Comparison of ENCODE assay signal across 30 cellular contexts in genomic region chr10:122326385-122326784, GRCh38. TPM values are rescaled to one million over a fixed set of nuclear protein-coding genes. Genes with fewer than 3 reads are reported as not detected.
DNase-seq lines count a peak whose midpoint lies in the region; ATAC-seq and TF ChIP-seq lines count a peak whose summit lies in the region.
"Had no signal": no experiment of that assay in that cellular context is flagged by ENCODE, and none has a peak within 500 bp of the region (broad histone marks: within the 10 kb centered on the region; RNA-seq: fewer than 3 reads in every experiment).

No MANE protein-coding gene starts in this region.

- intact Hi-C loops in activated T-helper 1 cell treated with anti-CD3 and anti-CD28 coated beads, Interleukin-12 subunit alpha, Interleukin-12 subunit beta, Interleukin-2, Interleukin-4 antibody, amounts not matched to agents 30 ng/mL and 10 ng/mL and 1 ng/mL, durations not matched to agents 14 hours and 24 hours and 36 hours (cut with micrococcal nuclease): no loop called here

- peak; percentile 43 for DNase-seq in GM13976 (ENCODE audit: low spot score)
- DNase-seq in MV-4-11 (lab: John Stamatoyannopoulos, UW): peak; percentile 35
- no peak for DNase-seq in naive B cell
- DNase-seq in GM13977 (ENCODE audit: low spot score): no peak
- no peak for DNase-seq in activated T-helper 1 cell treated with anti-CD3 and anti-CD28 coated beads, Interleukin-12 subunit alpha, Interleukin-12 subunit beta, Interleukin-2, Interleukin-4 antibody, amounts not matched to agents 30 ng/mL and 10 ng/mL and 1 ng/mL, durations not matched to agents 14 hours and 24 hours and 36 hours (ENCODE audit: low spot score)
- no peak for DNase-seq in A172 (ENCODE audit: low spot score)
- DNase-seq: activated CD4-positive, alpha-beta memory T cell treated with anti-CD3 and anti-CD28 coated beads, Interleukin-2, amount 10 ng/mL, durations not matched to agents 7 days and 5 days; activated effector memory CD4-positive, alpha-beta T cell treated with anti-CD3 and anti-CD28 coated beads, Interleukin-2, amount 50 U/mL, for 16 hours; activated naive CD8-positive, alpha-beta T cell treated with anti-CD3 and anti-CD28 coated beads, Interleukin-2, amount 10 ng/mL, durations not matched to agents 7 days and 5 days; activated T-cell treated with anti-CD3 and anti-CD28 coated beads for 4 hours; BE2C; central memory CD4-positive, alpha-beta T cell; GDM1; H7; mammary epithelial cell; MG63; NCI-H1436 treated with DMSO at 0.1 percent for 48 hours; NCI-H2107; NCI-H446 treated with DMSO at 0.1 percent for 48 hours; Peyer's patch; sigmoid colon; stimulated activated CD4-positive, alpha-beta T cell treated with anti-CD3 and anti-CD28 coated beads, Interleukin-15, amount 100 ng/mL, for 24 hours; T-helper 1 cell had no signal

- ATAC-seq in GM21529 (IDR thresholded peaks at IDR 0.05; ENCODE audit: unreplicated experiment) (peak; percentile 75), naive B cell (ENCODE audit: low read depth in 2 of 2) (peak; percentile 45 to 66), HG03097 (IDR thresholded peaks at IDR 0.05; ENCODE audit: low FRiP score, unreplicated experiment) (no peak)
- ATAC-seq: activated CD4-positive, CD25-positive, alpha-beta regulatory T cell treated with anti-CD3 and anti-CD28 coated beads, Interleukin-2, amount 50 U/mL, for 24 hours; K562 had no signal

- H3K36me3 Mint-ChIP-seq in naive B cell: peaks cover 0 to 8% of the 10 kb centered on the region in 2 donors
- no peaks in the 10 kb centered on the region for H3K36me3 Mint-ChIP-seq in activated T-helper 1 cell treated with anti-CD3 and anti-CD28 coated beads, Interleukin-12 subunit alpha, Interleukin-12 subunit beta, Interleukin-2, Interleukin-4 antibody, amounts not matched to agents 30 ng/mL and 10 ng/mL and 1 ng/mL, durations not matched to agents 14 hours and 24 hours and 36 hours (ENCODE audit: low read depth)
- H3K36me3 Mint-ChIP-seq: activated naive CD8-positive, alpha-beta T cell treated with anti-CD3 and anti-CD28 coated beads, Interleukin-2, amount 10 ng/mL, durations not matched to agents 7 days and 5 days had no signal

- no peak overlapping the region for H3K4me3 Mint-ChIP-seq in naive B cell
- no peak overlapping the region for H3K4me3 Mint-ChIP-seq in activated T-helper 1 cell treated with anti-CD3 and anti-CD28 coated beads, Interleukin-12 subunit alpha, Interleukin-12 subunit beta, Interleukin-2, Interleukin-4 antibody, amounts not matched to agents 30 ng/mL and 10 ng/mL and 1 ng/mL, durations not matched to agents 14 hours and 24 hours and 36 hours
- H3K4me3 Mint-ChIP-seq: activated CD4-positive, alpha-beta memory T cell treated with anti-CD3 and anti-CD28 coated beads, Interleukin-2, amount 10 ng/mL, durations not matched to agents 7 days and 5 days; activated naive CD8-positive, alpha-beta T cell treated with anti-CD3 and anti-CD28 coated beads, Interleukin-2, amount 10 ng/mL, durations not matched to agents 7 days and 5 days had no signal

- H3K4me1 Mint-ChIP-seq in naive B cell: peaks cover 6 to 40% (median 18%) of the 10 kb centered on the region in 3 donors
- H3K4me1 Mint-ChIP-seq in activated T-helper 1 cell treated with anti-CD3 and anti-CD28 coated beads, Interleukin-12 subunit alpha, Interleukin-12 subunit beta, Interleukin-2, Interleukin-4 antibody, amounts not matched to agents 30 ng/mL and 10 ng/mL and 1 ng/mL, durations not matched to agents 14 hours and 24 hours and 36 hours (ENCODE audit: low read depth): no peaks in the 10 kb centered on the region
- H3K4me1 Mint-ChIP-seq: activated CD4-positive, alpha-beta memory T cell treated with anti-CD3 and anti-CD28 coated beads, Interleukin-2, amount 10 ng/mL, durations not matched to agents 7 days and 5 days; activated naive CD8-positive, alpha-beta T cell treated with anti-CD3 and anti-CD28 coated beads, Interleukin-2, amount 10 ng/mL, durations not matched to agents 7 days and 5 days had no signal

- TF ChIP-seq CTCF in GM13976 (IDR thresholded peaks at IDR 0.05; ENCODE audit: borderline replicate concordance, control extremely low read depth, extremely low read depth, insufficient read depth, missing control alignments) (no peak), GM13977 (IDR thresholded peaks at IDR 0.05; ENCODE audit: extremely low read depth, insufficient read depth, missing control alignments) (no peak)

- peaks cover 13 to 55% (median 45%) of the 10 kb centered on the region in 3 donors for H3K27me3 Mint-ChIP-seq in naive B cell
- H3K27me3 Mint-ChIP-seq in activated T-helper 1 cell treated with anti-CD3 and anti-CD28 coated beads, Interleukin-12 subunit alpha, Interleukin-12 subunit beta, Interleukin-2, Interleukin-4 antibody, amounts not matched to agents 30 ng/mL and 10 ng/mL and 1 ng/mL, durations not matched to agents 14 hours and 24 hours and 36 hours (ENCODE audit: insufficient read depth): peaks cover 12% of the 10 kb centered on the region

- in situ Hi-C loops in GM13976 (cut with MboI; ENCODE audit: low sequenced_read_pairs, unreplicated experiment) (no loop called here), GM13977 (cut with MboI; ENCODE audit: low pct_unique_long_range_greater_than_20kb, low sequenced_read_pairs, unreplicated experiment) (loop anchor here (25.0 kb wide), 1 partner anchor 111 kb away; no protein-coding TSS in a partner anchor)

- H3K27ac Mint-ChIP-seq in naive B cell: peak overlapping the region in 2 of 6 donors; percentile 11 to 12
- no peak overlapping the region for H3K27ac Mint-ChIP-seq in activated T-helper 1 cell treated with anti-CD3 and anti-CD28 coated beads, Interleukin-12 subunit alpha, Interleukin-12 subunit beta, Interleukin-2, Interleukin-4 antibody, amounts not matched to agents 30 ng/mL and 10 ng/mL and 1 ng/mL, durations not matched to agents 14 hours and 24 hours and 36 hours
- H3K27ac Mint-ChIP-seq: activated CD4-positive, alpha-beta memory T cell treated with anti-CD3 and anti-CD28 coated beads, Interleukin-2, amount 10 ng/mL, durations not matched to agents 7 days and 5 days; activated naive CD8-positive, alpha-beta T cell treated with anti-CD3 and anti-CD28 coated beads, Interleukin-2, amount 10 ng/mL, durations not matched to agents 7 days and 5 days had no signal

- H3K9me3 Mint-ChIP-seq in naive B cell: peaks cover 0 to 9% (median 0%) of the 10 kb centered on the region in 7 donors
- no peaks in the 10 kb centered on the region for H3K9me3 Mint-ChIP-seq in activated T-helper 1 cell treated with anti-CD3 and anti-CD28 coated beads, Interleukin-12 subunit alpha, Interleukin-12 subunit beta, Interleukin-2, Interleukin-4 antibody, amounts not matched to agents 30 ng/mL and 10 ng/mL and 1 ng/mL, durations not matched to agents 14 hours and 24 hours and 36 hours
- H3K9me3 Mint-ChIP-seq: activated CD4-positive, alpha-beta memory T cell treated with anti-CD3 and anti-CD28 coated beads, Interleukin-2, amount 10 ng/mL, durations not matched to agents 7 days and 5 days; activated naive CD8-positive, alpha-beta T cell treated with anti-CD3 and anti-CD28 coated beads, Interleukin-2, amount 10 ng/mL, durations not matched to agents 7 days and 5 days had no signal

RNA-seq across cellular contexts. Expression of gene PLEKHA1, which starts 48.1 kb away (rescaled TPM):
- polyA plus RNA-seq in naive B cell (ENCODE audit: low read depth in 6 of 6): 10 to 100 TPM; 78.2 to 95.7 (median 89.4) TPM
- 4.1 and 5.6 TPM in 2 replicates for total RNA-seq in activated T-helper 1 cell treated with anti-CD3 and anti-CD28 coated beads, Interleukin-12 subunit alpha, Interleukin-12 subunit beta, Interleukin-2, Interleukin-4 antibody, amounts not matched to agents 30 ng/mL and 10 ng/mL and 1 ng/mL, durations not matched to agents 14 hours and 24 hours and 36 hours
- 5.6 and 6.9 TPM in 2 replicates for total RNA-seq in A172 (2014; rRNA removed; shearing (Covaris generic))

RNA-seq across cellular contexts. Expression of gene BTBD16, which starts 55.3 kb away (rescaled TPM):
- polyA plus RNA-seq in naive B cell (ENCODE audit: low read depth in 6 of 6): not detected
- total RNA-seq in activated T-helper 1 cell treated with anti-CD3 and anti-CD28 coated beads, Interleukin-12 subunit alpha, Interleukin-12 subunit beta, Interleukin-2, Interleukin-4 antibody, amounts not matched to agents 30 ng/mL and 10 ng/mL and 1 ng/mL, durations not matched to agents 14 hours and 24 hours and 36 hours: not detected in 2 replicates
- not detected in 2 replicates for total RNA-seq in A172 (2014; rRNA removed; shearing (Covaris generic))
- total RNA-seq: A673; activated CD4-positive, alpha-beta memory T cell treated with anti-CD3 and anti-CD28 coated beads, Interleukin-2, amount 10 ng/mL, durations not matched to agents 7 days and 5 days; activated naive CD8-positive, alpha-beta T cell treated with anti-CD3 and anti-CD28 coated beads, Interleukin-2, amount 10 ng/mL, durations not matched to agents 7 days and 5 days; astrocyte; K562; Peyer's patch; SJSA1 had no signal

Comparison
In these comparisons a context has a peak if more than half of its experiments do, and no peak if none do; other contexts are left out.
1. DNase-seq: peak in GM13976 (single experiment) and MV-4-11 (single experiment); none in naive B cell (single experiment), GM13977 (single experiment), activated T-helper 1 cell treated with anti-CD3 and anti-CD28 coated beads, Interleukin-12 subunit alpha, Interleukin-12 subunit beta, Interleukin-2, Interleukin-4 antibody, amounts not matched to agents 30 ng/mL and 10 ng/mL and 1 ng/mL, durations not matched to agents 14 hours and 24 hours and 36 hours (single experiment) and A172 (single experiment).